Comparison of ENCODE assay signal across 8 cellular contexts in genomic region chr19:41310031-41310831, GRCh38. TPM values are rescaled to one million over a fixed set of nuclear protein-coding genes. Genes with fewer than 3 reads are reported as not detected.
DNase-seq lines count a peak whose midpoint lies in the region; ATAC-seq and TF ChIP-seq lines count a peak whose summit lies in the region.

Gene CCDC97, plus strand, starts transcription at chr19:41310172. Its CDS starts 139 bp downstream, at chr19:41310311.

- no peak for TF ChIP-seq CTCF in liver (IDR thresholded peaks at IDR 0.05; ENCODE audit: low read depth, low read length, missing input control)

- TF ChIP-seq RAD21 in liver (IDR thresholded peaks at IDR 0.05), result peak in 1 of 2 donors; percentile 16

- peak within 1 kb of the TSS; percentile 94 to 97 for H3K9ac ChIP-seq in liver (ENCODE audit: low read depth in 1 of 2, low read length in 2 of 2)

- H3K36me3 ChIP-seq in liver (ENCODE audit: control insufficient read depth in 4 of 4, insufficient read depth in 3 of 4, low read depth in 1 of 4, low read length in 3 of 4), result peaks cover 6 to 24% (median 13%) of the 10 kb centered on the region in 4 donors

- DNase-seq in Ammon's horn (ENCODE audit: low spot score), result peak; percentile 91
- peak; percentile 92 for DNase-seq in NCI-H69 (lab: John Stamatoyannopoulos, UW)
- peak; percentile 82 to 85 for DNase-seq in activated CD4-positive, alpha-beta T cell treated with anti-CD3 and anti-CD28 coated beads, Interleukin-2, amount 50 U/mL, for 4 hours
- DNase-seq in dermis blood vessel endothelial cell, result peak; percentile 90
- peak; percentile 84 to 86 for DNase-seq in stimulated activated CD4-positive, alpha-beta T cell treated with anti-CD3 and anti-CD28 coated beads, Interleukin-4, amount 100 ng/mL, for 4 hours

- H3K4me1 ChIP-seq in liver (ENCODE audit: control insufficient read depth in 4 of 4, insufficient read depth in 4 of 4, low read length in 3 of 4), result peaks cover 0 to 35% (median 25%) of the 10 kb centered on the region in 4 donors

- no peaks in the 10 kb centered on the region for H3K27me3 ChIP-seq in liver (ENCODE audit: control insufficient read depth in 4 of 4, insufficient read depth in 4 of 4, low read length in 3 of 4)

- ATAC-seq in HG03460 (IDR thresholded peaks at IDR 0.05; ENCODE audit: unreplicated experiment), result peak; percentile 57

- no peaks in the 10 kb centered on the region for H3K9me3 ChIP-seq in liver (ENCODE audit: control insufficient read depth in 4 of 4, low read length in 3 of 4)

- TF ChIP-seq POLR2A in GM19193 (IDR thresholded peaks at IDR 0.05; ENCODE audit: extremely low read depth, insufficient read depth, insufficient read length), result peak; percentile 90

- WGBS in liver, result under 1% methylated on average over 47 of the region's 47 CpGs

- peak within 1 kb of the TSS; percentile 86 to 97 for H3K27ac ChIP-seq in liver (ENCODE audit: low read depth in 1 of 2, low read length in 2 of 2)

- H3K4me3 ChIP-seq in liver (ENCODE audit: low read depth in 1 of 3, low read length in 3 of 3), result peak within 1 kb of the TSS; percentile 80 to 100 (median 93)

TF ChIP-seq in liver, 16 proteins besides CTCF, POLR2A, EP300 and RAD21:
- no peak for TF ChIP-seq FOXA1 (IDR thresholded peaks at IDR 0.05)
- no peak for TF ChIP-seq HNF4A (conservative IDR thresholded peaks at IDR 0.05)
- peak; percentile 54 for TF ChIP-seq NR2F2 (IDR thresholded peaks at IDR 0.05)
- TF ChIP-seq SP1 (IDR thresholded peaks at IDR 0.05), result no peak
- TF ChIP-seq RXRA (IDR thresholded peaks at IDR 0.05), result peak; percentile 26 to 30
- TF ChIP-seq REST (IDR thresholded peaks at IDR 0.05), result peak; percentile 42
- TF ChIP-seq TAF1 (conservative IDR thresholded peaks at IDR 0.05), result no peak
- peak; percentile 81 for TF ChIP-seq YY1 (IDR thresholded peaks at IDR 0.05)
- peak; percentile 65 for TF ChIP-seq ZBTB33 (IDR thresholded peaks at IDR 0.05)
- no peak for TF ChIP-seq FOXA2 (IDR thresholded peaks at IDR 0.05)
- TF ChIP-seq MAX (IDR thresholded peaks at IDR 0.05), result peak; percentile 43
- TF ChIP-seq ATF3 (IDR thresholded peaks at IDR 0.05), result no peak
- TF ChIP-seq HNF4G (IDR thresholded peaks at IDR 0.05), result peak; percentile 22
- TF ChIP-seq JUND (IDR thresholded peaks at IDR 0.05), result peak in 1 of 2 donors; percentile 33
- TF ChIP-seq GABPA (IDR thresholded peaks at IDR 0.05 in 1 of 2, conservative IDR thresholded peaks at IDR 0.05 in 1 of 2), result peak; percentile 84 to 90
- TF ChIP-seq EGR1 (IDR thresholded peaks at IDR 0.05; ENCODE audit: low read depth in 2 of 2), result peak in 1 of 2 donors; percentile 18
TF ChIP-seq in liver: peak in this region for 10.

RNA-seq across cellular contexts. Expression of gene CCDC97, which starts in this region (rescaled TPM):
- total RNA-seq in dermis blood vessel endothelial cell (7.5 and 13.2 TPM in 2 replicates), liver (1 to 10 TPM; 3.8 to 5.6 TPM)
- 1 to 10 TPM; 5.0 to 5.7 TPM for polyA plus RNA-seq in liver

Comparison
In these comparisons a context has a peak if more than half of its experiments do, and no peak if none do; other contexts are left out.
1. Peak in every context shown above with its lines: DNase-seq, ATAC-seq, H3K4me3 ChIP-seq and H3K27ac ChIP-seq.